In genomic region chr1:212138441-212138840, GRCh38 we compare ENCODE assay signal across 17 cellular contexts.
A peak's percentile ranks its signal among the peaks of the same experiment; 100 is the strongest.
DNase-seq lines count a peak whose midpoint lies in the region; ATAC-seq and TF ChIP-seq lines count a peak whose summit lies in the region.
"Had no signal": no experiment of that assay in that cellular context is flagged by ENCODE, and none has a peak within 500 bp of the region (broad histone marks: within the 10 kb centered on the region; RNA-seq: fewer than 3 reads in every experiment).

No MANE protein-coding gene starts in this region.

- no peaks in the 10 kb centered on the region for H3K27me3 Mint-ChIP-seq in activated CD4-positive, alpha-beta T cell treated with anti-CD3 and anti-CD28 coated beads, Interleukin-2, amount 10 ng/mL, durations not matched to agents 7 days and 5 days

- DNase-seq in OCI-M1 (lab: John Stamatoyannopoulos, UW), result peak; percentile 21
- DNase-seq in body of pancreas, result peak; percentile 27 to 51 (median 43)
- DNase-seq in sciatic nerve (ENCODE audit: low spot score), result no peak
- no peak for DNase-seq in activated CD4-positive, alpha-beta T cell treated with anti-CD3 and anti-CD28 coated beads, Interleukin-2, amount 10 ng/mL, durations not matched to agents 7 days and 5 days
- DNase-seq in testis, result no peak
- DNase-seq: CD8-positive, alpha-beta T cell; DND-41; GDM1; KG1; NCI-H1092 treated with DMSO at 0.1 percent for 48 hours; NCI-H1694 treated with DMSO at 0.1 percent for 48 hours; NCI-H446; NCI-H774; SJCRH30 had no signal

- no peak overlapping the region for H3K4me3 ChIP-seq in body of pancreas
- H3K4me3 ChIP-seq in liver (ENCODE audit: low read depth in 1 of 3, low read length in 3 of 3), result no peak overlapping the region
- H3K4me3 ChIP-seq in testis, result no peak overlapping the region
- H3K4me3 ChIP-seq: SJCRH30 had no signal

- H3K9me3 ChIP-seq in body of pancreas (no peaks in the 10 kb centered on the region), liver (ENCODE audit: control insufficient read depth in 4 of 4, low read length in 3 of 4) (no peaks in the 10 kb centered on the region), testis (no peaks in the 10 kb centered on the region)

- CTCF ChIA-PET in activated CD4-positive, alpha-beta T cell treated with anti-CD3 and anti-CD28 coated beads, Interleukin-2, amount 10 ng/mL, durations not matched to agents 7 days and 5 days (lab: Charles Lee), result no interaction called here

- no peaks in the 10 kb centered on the region for H3K4me1 ChIP-seq in body of pancreas
- no peaks in the 10 kb centered on the region for H3K4me1 ChIP-seq in liver (ENCODE audit: control insufficient read depth in 4 of 4, insufficient read depth in 4 of 4, low read length in 3 of 4)
- no peaks in the 10 kb centered on the region for H3K4me1 ChIP-seq in testis

- POLR2A ChIA-PET in activated CD4-positive, alpha-beta T cell treated with anti-CD3 and anti-CD28 coated beads, Interleukin-2, amount 10 ng/mL, durations not matched to agents 7 days and 5 days (lab: Charles Lee), result no interaction called here

- peaks cover 33% of the 10 kb centered on the region for H3K36me3 Mint-ChIP-seq in activated CD4-positive, alpha-beta T cell treated with anti-CD3 and anti-CD28 coated beads, Interleukin-2, amount 10 ng/mL, durations not matched to agents 7 days and 5 days (ENCODE audit: low read depth)
- H3K36me3 Mint-ChIP-seq: CD8-positive, alpha-beta T cell had no signal

- 40 to 57% methylated on average over 4 to 5 of the region's 5 CpGs for WGBS in body of pancreas, 2 donors
- 75% methylated on average over 5 of the region's 5 CpGs for WGBS in liver
- 89 to 90% methylated on average over 5 of the region's 5 CpGs for WGBS in testis, 2 donors

- no peak overlapping the region for H3K9ac ChIP-seq in liver (ENCODE audit: low read depth in 1 of 2, low read length in 2 of 2)

- H3K27me3 ChIP-seq in body of pancreas (no peaks in the 10 kb centered on the region), liver (ENCODE audit: control insufficient read depth in 4 of 4, insufficient read depth in 4 of 4, low read length in 3 of 4) (no peaks in the 10 kb centered on the region), testis (no peaks in the 10 kb centered on the region)
- H3K27me3 ChIP-seq: SJCRH30 had no signal

- ATAC-seq in body of pancreas, result peak; percentile 81
- ATAC-seq in sciatic nerve, result peak; percentile 48
- no peak for ATAC-seq in GM18517 (IDR thresholded peaks at IDR 0.05; ENCODE audit: unreplicated experiment)
- ATAC-seq: CD8-positive, alpha-beta T cell had no signal

- H3K36me3 ChIP-seq in body of pancreas (replicated peaks in 1 of 2; ENCODE audit: insufficient read depth in 1 of 2, low read depth in 2 of 2) (no peaks in the 10 kb centered on the region), liver (ENCODE audit: control insufficient read depth in 4 of 4, insufficient read depth in 3 of 4, low read depth in 1 of 4, low read length in 3 of 4) (no peaks in the 10 kb centered on the region), testis (ENCODE audit: low read depth, missing control alignments) (no peaks in the 10 kb centered on the region)
- H3K36me3 ChIP-seq: SJCRH30 had no signal

- TF ChIP-seq RAD21 in liver (IDR thresholded peaks at IDR 0.05), result peak; percentile 34 to 51

- H3K9me3 Mint-ChIP-seq in activated CD4-positive, alpha-beta T cell treated with anti-CD3 and anti-CD28 coated beads, Interleukin-2, amount 10 ng/mL, durations not matched to agents 7 days and 5 days, result peaks cover 5% of the 10 kb centered on the region

- TF ChIP-seq CTCF in body of pancreas (IDR thresholded peaks at IDR 0.05) (peak in 4 of 7 experiments; percentile 17 to 43 (median 30)), liver (IDR thresholded peaks at IDR 0.05; ENCODE audit: low read depth, low read length, missing input control) (no peak), testis (IDR thresholded peaks at IDR 0.05) (no peak)

- intact Hi-C loops in body of pancreas (cut with DNase I), result no loop called here
- intact Hi-C loops in sciatic nerve (cut with DNase I), result no loop called here
- intact Hi-C loops in testis (cut with DNase I; ENCODE audit: low total_unique reads), result no loop called here

- no peak overlapping the region for H3K27ac Mint-ChIP-seq in activated CD4-positive, alpha-beta T cell treated with anti-CD3 and anti-CD28 coated beads, Interleukin-2, amount 10 ng/mL, durations not matched to agents 7 days and 5 days
- H3K27ac Mint-ChIP-seq: CD8-positive, alpha-beta T cell had no signal

- H3K27ac ChIP-seq in body of pancreas (no peak overlapping the region), liver (ENCODE audit: low read depth in 1 of 2, low read length in 2 of 2) (no peak overlapping the region), testis (no peak overlapping the region)
- H3K27ac ChIP-seq: HL-60, SJCRH30 had no signal

- no peaks in the 10 kb centered on the region for H3K4me1 Mint-ChIP-seq in activated CD4-positive, alpha-beta T cell treated with anti-CD3 and anti-CD28 coated beads, Interleukin-2, amount 10 ng/mL, durations not matched to agents 7 days and 5 days

- no peak for TF ChIP-seq POLR2A in body of pancreas (IDR thresholded peaks at IDR 0.05)
- TF ChIP-seq POLR2A in testis (IDR thresholded peaks at IDR 0.05), result no peak

- no peak overlapping the region for H3K4me3 Mint-ChIP-seq in activated CD4-positive, alpha-beta T cell treated with anti-CD3 and anti-CD28 coated beads, Interleukin-2, amount 10 ng/mL, durations not matched to agents 7 days and 5 days
- H3K4me3 Mint-ChIP-seq: CD8-positive, alpha-beta T cell had no signal

TF ChIP-seq in liver, 16 proteins besides CTCF, POLR2A, EP300 and RAD21:
- TF ChIP-seq HNF4G (IDR thresholded peaks at IDR 0.05) (no peak), JUND (IDR thresholded peaks at IDR 0.05) (no peak), YY1 (IDR thresholded peaks at IDR 0.05) (no peak), GABPA (IDR thresholded peaks at IDR 0.05 in 1 of 2, conservative IDR thresholded peaks at IDR 0.05 in 1 of 2) (no peak), NR2F2 (IDR thresholded peaks at IDR 0.05) (no peak), EGR1 (IDR thresholded peaks at IDR 0.05; ENCODE audit: low read depth in 2 of 2) (no peak)
- TF ChIP-seq, protein P1, sequence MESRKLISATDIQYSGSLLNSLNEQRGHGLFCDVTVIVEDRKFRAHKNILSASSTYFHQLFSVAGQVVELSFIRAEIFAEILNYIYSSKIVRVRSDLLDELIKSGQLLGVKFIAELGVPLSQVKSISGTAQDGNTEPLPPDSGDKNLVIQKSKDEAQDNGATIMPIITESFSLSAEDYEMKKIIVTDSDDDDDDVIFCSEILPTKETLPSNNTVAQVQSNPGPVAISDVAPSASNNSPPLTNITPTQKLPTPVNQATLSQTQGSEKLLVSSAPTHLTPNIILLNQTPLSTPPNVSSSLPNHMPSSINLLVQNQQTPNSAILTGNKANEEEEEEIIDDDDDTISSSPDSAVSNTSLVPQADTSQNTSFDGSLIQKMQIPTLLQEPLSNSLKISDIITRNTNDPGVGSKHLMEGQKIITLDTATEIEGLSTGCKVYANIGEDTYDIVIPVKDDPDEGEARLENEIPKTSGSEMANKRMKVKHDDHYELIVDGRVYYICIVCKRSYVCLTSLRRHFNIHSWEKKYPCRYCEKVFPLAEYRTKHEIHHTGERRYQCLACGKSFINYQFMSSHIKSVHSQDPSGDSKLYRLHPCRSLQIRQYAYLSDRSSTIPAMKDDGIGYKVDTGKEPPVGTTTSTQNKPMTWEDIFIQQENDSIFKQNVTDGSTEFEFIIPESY (IDR thresholded peaks at IDR 0.05), result no peak

Comparison
In these comparisons a context has a peak if more than half of its experiments do, and no peak if none do; other contexts are left out.
1. DNase-seq: peak in OCI-M1 (single experiment) and body of pancreas (4 of 4); none in sciatic nerve (single experiment), activated CD4-positive, alpha-beta T cell treated with anti-CD3 and anti-CD28 coated beads, Interleukin-2, amount 10 ng/mL, durations not matched to agents 7 days and 5 days (single experiment) and testis (single experiment).
2. CTCF ChIP-seq: peak in body of pancreas (4 of 7); none in liver (single experiment) and testis (0 of 3).